Comparison of ENCODE assay signal across 11 cellular contexts in genomic region chr2:240387669-240388358, GRCh38. TPM values are rescaled to one million over a fixed set of nuclear protein-coding genes. Genes with fewer than 3 reads are reported as not detected.
DNase-seq lines count a peak whose midpoint lies in the region; ATAC-seq and TF ChIP-seq lines count a peak whose summit lies in the region.
"Had no signal": no experiment of that assay in that cellular context is flagged by ENCODE, and none has a peak within 500 bp of the region (broad histone marks: within the 10 kb centered on the region; RNA-seq: fewer than 3 reads in every experiment).

No MANE protein-coding gene starts in this region.

- DNase-seq in GM04504 (ENCODE audit: low read depth) (peak; percentile 97), Right ventricle myocardium superior (peak; percentile 61), sciatic nerve (ENCODE audit: low spot score) (no peak), NCI-H69 (lab: John Stamatoyannopoulos, UW) (no peak), NK-92 (lab: John Stamatoyannopoulos, UW; ENCODE audit: unreplicated experiment) (no peak), DMS153 (lab: John Stamatoyannopoulos, UW) (no peak)
- no peak for DNase-seq in activated T-cell treated with anti-CD3 and anti-CD28 coated beads, Interleukin-2, amount 50 U/mL, for 72 hours
- DNase-seq: NCI-H1092 treated with DMSO at 0.1 percent for 48 hours; stimulated activated naive B cell treated with anti-CD40 and anti-IgM and Interleukin-4, amounts not matched to agents 10 μg/mL and 1 μg/mL and 100 μg/mL, for 72 hours had no signal

- no peaks in the 10 kb centered on the region for H3K4me1 Mint-ChIP-seq in activated T-cell treated with anti-CD3 and anti-CD28 coated beads, Interleukin-2, amount 50 U/mL, for 72 hours (ENCODE audit: low read depth)
- H3K4me1 Mint-ChIP-seq: stimulated activated naive B cell treated with anti-CD40 and anti-IgM and Interleukin-4, amounts not matched to agents 10 μg/mL and 1 μg/mL and 100 μg/mL, for 72 hours had no signal

- H3K4me3 ChIP-seq in WI38 (ENCODE audit: low read depth, low read length) = peak overlapping the region; percentile 44
- H3K4me3 ChIP-seq: left lung had no signal

- H3K27ac Mint-ChIP-seq in activated T-cell treated with anti-CD3 and anti-CD28 coated beads, Interleukin-2, amount 50 U/mL, for 72 hours = no peak overlapping the region
- H3K27ac Mint-ChIP-seq: stimulated activated naive B cell treated with anti-CD40 and anti-IgM and Interleukin-4, amounts not matched to agents 10 μg/mL and 1 μg/mL and 100 μg/mL, for 72 hours had no signal

- TF ChIP-seq CTCF in WI38 (IDR thresholded peaks at IDR 0.05; ENCODE audit: low read depth, low read length) = no peak

- no peak overlapping the region for H3K4me3 Mint-ChIP-seq in activated T-cell treated with anti-CD3 and anti-CD28 coated beads, Interleukin-2, amount 50 U/mL, for 72 hours
- H3K4me3 Mint-ChIP-seq: stimulated activated naive B cell treated with anti-CD40 and anti-IgM and Interleukin-4, amounts not matched to agents 10 μg/mL and 1 μg/mL and 100 μg/mL, for 72 hours had no signal

- intact Hi-C loops in Right ventricle myocardium superior (cut with DNase I) (no loop called here), sciatic nerve (cut with DNase I) (no loop called here)

- no peaks in the 10 kb centered on the region for H3K27me3 Mint-ChIP-seq in activated T-cell treated with anti-CD3 and anti-CD28 coated beads, Interleukin-2, amount 50 U/mL, for 72 hours (ENCODE audit: low read depth)

- ATAC-seq in Right ventricle myocardium superior (ENCODE audit: poor library complexity) (peak; percentile 50), sciatic nerve (peak; percentile 39)
- ATAC-seq in activated T-cell treated with anti-CD3 and anti-CD28 coated beads, Interleukin-2, amount 50 U/mL, for 72 hours (replicated peaks in 1 of 2) = no peak
- ATAC-seq: left lung; stimulated activated naive B cell treated with anti-CD40 and anti-IgM and Interleukin-4, amounts not matched to agents 10 μg/mL and 1 μg/mL and 100 μg/mL, for 72 hours had no signal

- no peaks in the 10 kb centered on the region for H3K9me3 Mint-ChIP-seq in activated T-cell treated with anti-CD3 and anti-CD28 coated beads, Interleukin-2, amount 50 U/mL, for 72 hours
- H3K9me3 Mint-ChIP-seq: stimulated activated naive B cell treated with anti-CD40 and anti-IgM and Interleukin-4, amounts not matched to agents 10 μg/mL and 1 μg/mL and 100 μg/mL, for 72 hours had no signal

- H3K36me3 Mint-ChIP-seq in activated T-cell treated with anti-CD3 and anti-CD28 coated beads, Interleukin-2, amount 50 U/mL, for 72 hours (ENCODE audit: insufficient read depth in 2 of 2) = no peaks in the 10 kb centered on the region
- H3K36me3 Mint-ChIP-seq: stimulated activated naive B cell treated with anti-CD40 and anti-IgM and Interleukin-4, amounts not matched to agents 10 μg/mL and 1 μg/mL and 100 μg/mL, for 72 hours had no signal

RNA-seq across cellular contexts. Expression of gene GPC1, which starts 47.6 kb away (rescaled TPM):
- total RNA-seq in Right ventricle myocardium superior = 154 TPM
- 85.4 TPM for total RNA-seq in sciatic nerve
- total RNA-seq in activated T-cell treated with anti-CD3 and anti-CD28 coated beads, Interleukin-2, amount 50 U/mL, for 72 hours = 1 to 10 TPM; 3.2 to 3.6 TPM

Comparison
In these comparisons a context has a peak if more than half of its experiments do, and no peak if none do; other contexts are left out.
1. DNase-seq: peak in GM04504 (single experiment) and Right ventricle myocardium superior (single experiment); none in sciatic nerve (single experiment), NCI-H69 (single experiment), NK-92 (single experiment), activated T-cell treated with anti-CD3 and anti-CD28 coated beads, Interleukin-2, amount 50 U/mL, for 72 hours (0 of 2) and DMS153 (single experiment).
2. ATAC-seq: peak in Right ventricle myocardium superior (single experiment) and sciatic nerve (single experiment); none in activated T-cell treated with anti-CD3 and anti-CD28 coated beads, Interleukin-2, amount 50 U/mL, for 72 hours (0 of 2).
3. RNA of gene GPC1, which starts 47.6 kb away (total RNA-seq): 154 TPM in Right ventricle myocardium superior (single experiment) and 85.4 TPM in sciatic nerve (single experiment); 3.2 to 3.6 TPM in activated T-cell treated with anti-CD3 and anti-CD28 coated beads, Interleukin-2, amount 50 U/mL, for 72 hours; every median in the first group is over 10 times any median in the second.